ENCODE assay signal across 8 cellular contexts in the genomic region with DNA sequence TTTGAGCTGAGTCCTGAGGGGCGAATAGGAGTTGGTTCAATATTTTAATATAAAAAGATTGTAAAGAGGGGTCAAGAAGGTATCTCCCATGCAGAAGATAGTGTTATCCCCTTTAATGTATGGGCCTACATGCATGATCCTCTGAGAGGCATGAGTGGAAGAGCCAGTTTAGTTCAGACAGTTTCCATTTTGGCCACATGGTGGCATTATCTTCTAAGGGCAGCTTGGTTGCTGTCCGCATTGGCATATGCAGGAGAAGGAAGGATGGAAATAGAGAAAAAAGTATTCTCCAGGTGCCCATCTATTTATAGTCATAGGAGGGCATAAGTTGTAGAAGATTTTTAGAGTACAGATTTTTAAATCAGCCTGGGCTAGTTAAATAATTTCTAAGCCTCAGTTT. TPM values are rescaled to one million over a fixed set of nuclear protein-coding genes. Genes with fewer than 3 reads are reported as not detected.
DNase-seq lines count a peak whose midpoint lies in the region; ATAC-seq, FAIRE-seq and TF ChIP-seq lines count a peak whose summit lies in the region.

No MANE protein-coding gene starts in this region.

- POLR2A ChIA-PET in WTC11 (lab: Charles Lee) = no interaction called here

- TF ChIP-seq CTCF in HL-60 (IDR thresholded peaks at IDR 0.05; ENCODE audit: insufficient read depth, low read length) (peak; percentile 31), WTC11 (IDR thresholded peaks at IDR 0.05) (peak; percentile 52), uterus (IDR thresholded peaks at IDR 0.05) (peak in 2 of 4 experiments; percentile 24 to 36)

- H3K4me3 Mint-ChIP-seq in WTC11 = no peak overlapping the region

- DNase-seq in DMS53 treated with DMSO at 0.1 percent for 48 hours (lab: John Stamatoyannopoulos, UW; ENCODE audit: unreplicated experiment) (peak; percentile 56), HL-60 (ENCODE audit: low read depth in 1 of 2, low spot score in 1 of 2) (no peak), WTC11 (ENCODE audit: low spot score) (peak; percentile 47), lung microvascular endothelial cell (ENCODE audit: low read depth in 2 of 2) (peak; percentile 45 to 58), H54 (ENCODE audit: insufficient read length, low spot score) (no peak), KG1 (lab: John Stamatoyannopoulos, UW) (no peak), retina (no peak), uterus (no peak)

- FAIRE-seq in H54 (lab: Jason Lieb, UNC) = no peak

- H3K36me3 Mint-ChIP-seq in WTC11 = peaks cover 2% of the 10 kb centered on the region; the same call in 1 of the 2 replicates

- ATAC-seq in WTC11 = peak; percentile 47

- no peaks in the 10 kb centered on the region for H3K9me3 ChIP-seq in uterus

- no peaks in the 10 kb centered on the region for H3K4me1 ChIP-seq in uterus

- TF ChIP-seq POLR2A in H54 (IDR thresholded peaks at IDR 0.05; ENCODE audit: low read depth, low read length) = no peak
- no peak for TF ChIP-seq POLR2A in uterus (IDR thresholded peaks at IDR 0.05)

- no peaks in the 10 kb centered on the region; the same call in 1 of the 2 replicates for H3K9me3 Mint-ChIP-seq in WTC11

- CTCF ChIA-PET in WTC11 (lab: Charles Lee) = interaction anchor here (1.0 to 4.2 kb wide), 8 partner anchors 31 to 202 kb away, joined by 3 to 38 read pairs (median 4); no protein-coding TSS in a partner anchor

- peaks cover 15% of the 10 kb centered on the region for H3K4me1 Mint-ChIP-seq in WTC11

- no peak overlapping the region for H3K4me3 ChIP-seq in HL-60 (replicated peaks; ENCODE audit: insufficient read depth, low read length)
- no peak overlapping the region for H3K4me3 ChIP-seq in uterus

- no peak overlapping the region for H3K27ac Mint-ChIP-seq in WTC11

- H3K27me3 ChIP-seq in HL-60 (ENCODE audit: insufficient read depth, poor library complexity, severe bottlenecking) (peaks cover 17% of the 10 kb centered on the region), uterus (no peaks in the 10 kb centered on the region)

- H3K36me3 ChIP-seq in uterus = no peaks in the 10 kb centered on the region

- H3K27ac ChIP-seq in HL-60 (replicated peaks) (no peak overlapping the region), uterus (no peak overlapping the region)

- H3K27me3 Mint-ChIP-seq in WTC11 (ENCODE audit: low read depth) = peaks cover 22% of the 10 kb centered on the region

- intact Hi-C loops in uterus (cut with DNase I; ENCODE audit: low total_unique reads) = no loop called here

TF ChIP-seq in WTC11, 78 proteins besides CTCF, POLR2A, EP300 and RAD21:
- TF ChIP-seq FOXK1 (CRISPR knock-in tag; IDR thresholded peaks at IDR 0.05) = no peak
- TF ChIP-seq ZNF423 (CRISPR knock-in tag; IDR thresholded peaks at IDR 0.05) = no peak
- TF ChIP-seq ZNF121 (CRISPR knock-in tag; IDR thresholded peaks at IDR 0.05) = peak; percentile 41; the same call in 1 of the 2 replicates

RNA-seq across cellular contexts. Expression of a gene that starts 5.4 kb away (rescaled TPM):
- total RNA-seq in WTC11 (2021) (5.2 to 6.0 TPM (median 5.3 TPM) in 3 replicates), lung microvascular endothelial cell (19.6 and 43.5 TPM in 2 replicates), uterus (10 to 100 TPM; 46.9 to 67.8 (median 55.0) TPM)

Comparison
In these comparisons a context has a peak if more than half of its experiments do, and no peak if none do; other contexts are left out.
1. DNase-seq: peak in DMS53 treated with DMSO at 0.1 percent for 48 hours (single experiment), WTC11 (single experiment) and lung microvascular endothelial cell (2 of 2); none in HL-60 (0 of 2), H54 (single experiment), KG1 (single experiment), retina (single experiment) and uterus (0 of 2).